14 cellular contexts compared by ENCODE assay signal in genomic region chr11:57705432-57705831, GRCh38. TPM values are rescaled to one million over a fixed set of nuclear protein-coding genes. Genes with fewer than 3 reads are reported as not detected.
"Had no signal": no experiment of that assay in that cellular context is flagged by ENCODE, and none has a peak within 500 bp of the region (broad histone marks: within the 10 kb centered on the region; RNA-seq: fewer than 3 reads in every experiment).

No MANE protein-coding gene starts in this region.

RNA-seq across cellular contexts. Expression of gene BTBD18, which starts 46.2 kb away (rescaled TPM):
- total RNA-seq: activated B cell treated with CpG ODN at 0.5 μM for 24 hours; activated CD4-positive, alpha-beta memory T cell treated with anti-CD3 and anti-CD28 coated beads for 36 hours; activated CD4-positive, alpha-beta T cell treated with anti-CD3 and anti-CD28 coated beads, Interleukin-2, amount 10 ng/mL, durations not matched to agents 24 days and 14 days; activated CD8-positive, alpha-beta memory T cell treated with anti-CD3 and anti-CD28 coated beads for 36 hours; activated CD8-positive, alpha-beta T cell treated with anti-CD3 and anti-CD28 coated beads for 36 hours; activated naive CD4-positive, alpha-beta T cell treated with anti-CD3 and anti-CD28 coated beads, Interleukin-2, amount 50 U/mL, for 72 hours; activated naive CD8-positive, alpha-beta T cell treated with anti-CD3 and anti-CD28 coated beads for 36 hours; activated T-cell treated with anti-CD3 and anti-CD28 coated beads, Interleukin-2, amount 50 U/mL, for 4 hours; activated T-helper 2 cell treated with anti-CD3 and anti-CD28 coated beads, Interferon-gamma antibody, Interleukin-2, Interleukin-4, amounts not matched to agents 10 μg/mL and 5 μg/mL and 100 μg/mL, durations not matched to agents 14 hours and 24 hours and 36 hours; adrenal gland; ascending aorta; bronchial epithelial cell; cardiac septum; cerebellum had no signal
